In genomic region chr3:140396110-140396509, GRCh38 we compare ENCODE assay signal across 27 cellular contexts.
"Had no signal": no experiment of that assay in that cellular context is flagged by ENCODE, and none has a peak within 500 bp of the region (broad histone marks: within the 10 kb centered on the region; RNA-seq: fewer than 3 reads in every experiment).

No MANE protein-coding gene starts in this region.

- H3K27ac ChIP-seq: neural progenitor cell, parathyroid adenoma, psoas muscle, right lobe of liver, sigmoid colon, stomach, thoracic aorta, thyroid gland, tibial nerve had no signal

- H3K4me3 ChIP-seq: neural progenitor cell, ovary, psoas muscle, right lobe of liver, sigmoid colon, stomach, thoracic aorta, thyroid gland, tibial nerve, upper lobe of left lung, uterus had no signal

- H3K4me3 Mint-ChIP-seq: naive thymus-derived CD8-positive, alpha-beta T cell; natural killer cell treated with Interleukin-12 subunit alpha and Interleukin-12 subunit beta and Interleukin-15 and Interleukin-18, amount 100 ng/mL, for 72 hours; neural progenitor cell; stimulated activated effector memory CD8-positive, alpha-beta T cell treated with anti-CD3 and anti-CD28 coated beads, Interleukin-12 subunit alpha, Interleukin-12 subunit beta, amount 100 ng/mL, for 72 hours; stimulated activated naive B cell treated with anti-CD40 and anti-IgM and Interleukin-4, amounts not matched to agents 10 μg/mL and 1 μg/mL and 100 μg/mL, for 72 hours; stimulated activated naive CD8-positive, alpha-beta T cell treated with anti-CD3 and anti-CD28 coated beads, Interleukin-15, Interleukin-2, amounts not matched to agents 100 ng/mL and 50 ng/mL, for 24 hours had no signal

- H3K27ac Mint-ChIP-seq: naive thymus-derived CD8-positive, alpha-beta T cell; natural killer cell treated with Interleukin-12 subunit alpha and Interleukin-12 subunit beta and Interleukin-15 and Interleukin-18, amount 100 ng/mL, for 72 hours; neural progenitor cell; progenitor cell of endocrine pancreas; stimulated activated effector memory CD8-positive, alpha-beta T cell treated with anti-CD3 and anti-CD28 coated beads, Interleukin-12 subunit alpha, Interleukin-12 subunit beta, amount 100 ng/mL, for 72 hours; stimulated activated naive B cell treated with anti-CD40 and anti-IgM and Interleukin-4, amounts not matched to agents 10 μg/mL and 1 μg/mL and 100 μg/mL, for 72 hours; stimulated activated naive CD8-positive, alpha-beta T cell treated with anti-CD3 and anti-CD28 coated beads, Interleukin-15, Interleukin-2, amounts not matched to agents 100 ng/mL and 50 ng/mL, for 24 hours had no signal

- H3K9me3 Mint-ChIP-seq: naive thymus-derived CD8-positive, alpha-beta T cell; natural killer cell treated with Interleukin-12 subunit alpha and Interleukin-12 subunit beta and Interleukin-15 and Interleukin-18, amount 100 ng/mL, for 72 hours; neural progenitor cell; stimulated activated effector memory CD8-positive, alpha-beta T cell treated with anti-CD3 and anti-CD28 coated beads, Interleukin-12 subunit alpha, Interleukin-12 subunit beta, amount 100 ng/mL, for 72 hours; stimulated activated naive B cell treated with anti-CD40 and anti-IgM and Interleukin-4, amounts not matched to agents 10 μg/mL and 1 μg/mL and 100 μg/mL, for 72 hours; stimulated activated naive CD8-positive, alpha-beta T cell treated with anti-CD3 and anti-CD28 coated beads, Interleukin-15, Interleukin-2, amounts not matched to agents 100 ng/mL and 50 ng/mL, for 24 hours had no signal

- DNase-seq: naive thymus-derived CD8-positive, alpha-beta T cell; occipital lobe; posterior cingulate gyrus; psoas muscle; right cardiac atrium; right lobe of liver; sigmoid colon; small intestine; stimulated activated CD4-positive, alpha-beta T cell treated with anti-CD3 and anti-CD28 coated beads, Interleukin-15, amount 100 ng/mL, for 24 hours; stimulated activated CD4-positive, alpha-beta T cell treated with anti-CD3 and anti-CD28 coated beads, Interleukin-2, amount 100 ng/mL, for 24 hours; stimulated activated CD4-positive, alpha-beta T cell treated with anti-CD3 and anti-CD28 coated beads, Interleukin-2, amount 100 ng/mL, for 48 hours; stimulated activated CD4-positive, alpha-beta T cell treated with anti-CD3 and anti-CD28 coated beads, Interleukin-4, amount 100 ng/mL, for 24 hours; stimulated activated naive B cell treated with anti-CD40 and anti-IgM and Interleukin-4, amounts not matched to agents 10 μg/mL and 1 μg/mL and 100 μg/mL, for 72 hours; stimulated activated naive CD4-positive, alpha-beta T cell treated with Interleukin-2 at 50 U/mL for 16 hours; stomach; thyroid gland; upper lobe of left lung; uterus had no signal

- H3K27me3 ChIP-seq: neural progenitor cell, ovary, right lobe of liver, sigmoid colon, stomach, thyroid gland, tibial nerve, upper lobe of left lung, uterus had no signal

- ATAC-seq: naive thymus-derived CD8-positive, alpha-beta T cell; natural killer cell treated with Interleukin-12 subunit alpha and Interleukin-12 subunit beta and Interleukin-15 and Interleukin-18, amount 100 ng/mL, for 72 hours; right lobe of liver; stimulated activated effector memory CD8-positive, alpha-beta T cell treated with anti-CD3 and anti-CD28 coated beads, Interleukin-12 subunit alpha, Interleukin-12 subunit beta, amount 100 ng/mL, for 72 hours; stimulated activated naive B cell treated with anti-CD40 and anti-IgM and Interleukin-4, amounts not matched to agents 10 μg/mL and 1 μg/mL and 100 μg/mL, for 72 hours had no signal

- FAIRE-seq: small intestine had no signal

- H3K4me1 Mint-ChIP-seq: naive thymus-derived CD8-positive, alpha-beta T cell; stimulated activated effector memory CD8-positive, alpha-beta T cell treated with anti-CD3 and anti-CD28 coated beads, Interleukin-12 subunit alpha, Interleukin-12 subunit beta, amount 100 ng/mL, for 72 hours; stimulated activated naive B cell treated with anti-CD40 and anti-IgM and Interleukin-4, amounts not matched to agents 10 μg/mL and 1 μg/mL and 100 μg/mL, for 72 hours had no signal

- H3K36me3 ChIP-seq: neural progenitor cell, ovary, right lobe of liver, sigmoid colon, stomach, thoracic aorta, thyroid gland, tibial nerve, upper lobe of left lung, uterus had no signal

- H3K4me1 ChIP-seq: parathyroid adenoma, right lobe of liver, sigmoid colon, stomach, tibial nerve had no signal

- H3K36me3 Mint-ChIP-seq: naive thymus-derived CD8-positive, alpha-beta T cell; natural killer cell treated with Interleukin-12 subunit alpha and Interleukin-12 subunit beta and Interleukin-15 and Interleukin-18, amount 100 ng/mL, for 72 hours; neural progenitor cell; stimulated activated effector memory CD8-positive, alpha-beta T cell treated with anti-CD3 and anti-CD28 coated beads, Interleukin-12 subunit alpha, Interleukin-12 subunit beta, amount 100 ng/mL, for 72 hours; stimulated activated naive B cell treated with anti-CD40 and anti-IgM and Interleukin-4, amounts not matched to agents 10 μg/mL and 1 μg/mL and 100 μg/mL, for 72 hours had no signal

- H3K9me3 ChIP-seq: ovary, psoas muscle, right lobe of liver, sigmoid colon, stomach, thoracic aorta, thyroid gland, tibial nerve, upper lobe of left lung, uterus had no signal

- H3K27me3 Mint-ChIP-seq: naive thymus-derived CD8-positive, alpha-beta T cell; progenitor cell of endocrine pancreas; stimulated activated naive CD8-positive, alpha-beta T cell treated with anti-CD3 and anti-CD28 coated beads, Interleukin-15, Interleukin-2, amounts not matched to agents 100 ng/mL and 50 ng/mL, for 24 hours had no signal
